Comparison of ENCODE assay signal across 16 cellular contexts in the genomic region with DNA sequence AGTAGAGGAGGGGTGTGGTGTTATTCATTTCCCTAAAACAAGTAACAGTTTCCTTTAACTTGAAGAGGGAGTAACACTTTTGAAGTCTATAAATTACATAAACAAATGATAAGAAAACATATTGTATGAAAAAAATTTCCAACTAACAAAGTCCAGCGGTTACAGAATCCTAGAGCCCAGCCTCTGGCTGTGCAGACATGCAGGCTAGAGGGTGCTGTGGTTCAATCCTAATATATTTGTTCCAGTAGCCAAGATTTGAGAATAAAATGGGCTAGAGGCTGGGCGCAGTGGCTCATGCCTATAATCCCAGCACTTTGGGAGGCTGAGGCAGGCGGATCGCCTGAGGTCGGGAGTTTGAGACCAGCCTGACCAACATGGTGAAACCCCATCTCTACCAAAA. TPM values are rescaled to one million over a fixed set of nuclear protein-coding genes. Genes with fewer than 3 reads are reported as not detected.
A peak's percentile ranks its signal among the peaks of the same experiment; 100 is the strongest.
DNase-seq lines count a peak whose midpoint lies in the region; ATAC-seq and TF ChIP-seq lines count a peak whose summit lies in the region.
"Had no signal": no experiment of that assay in that cellular context is flagged by ENCODE, and none has a peak within 500 bp of the region (broad histone marks: within the 10 kb centered on the region; RNA-seq: fewer than 3 reads in every experiment).

No MANE protein-coding gene starts in this region.

- TF ChIP-seq CTCF in cardiac muscle cell (IDR thresholded peaks at IDR 0.05; ENCODE audit: low read depth, low read length): peak; percentile 30
- no peak for TF ChIP-seq CTCF in cardiac fibroblast (IDR thresholded peaks at IDR 0.05; ENCODE audit: low read depth, low read length)
- TF ChIP-seq CTCF in testis (IDR thresholded peaks at IDR 0.05): no peak
- no peak for TF ChIP-seq CTCF in dorsolateral prefrontal cortex (IDR thresholded peaks at IDR 0.05 in 54 of 56, conservative IDR thresholded peaks at IDR 0.05 in 2 of 56; ENCODE audit: low read depth in 1 of 56, partially characterized antibody in 56 of 56)
- TF ChIP-seq CTCF in thyroid gland (IDR thresholded peaks at IDR 0.05): no peak

- WGBS in testis, 2 donors: 77 to 82% methylated on average over 5 of the region's 5 CpGs
- 88 to 89% methylated on average over 5 of the region's 5 CpGs for WGBS in thyroid gland, 2 donors

- H3K4me1 ChIP-seq in cardiac muscle cell (ENCODE audit: low read depth) (no peaks in the 10 kb centered on the region), testis (no peaks in the 10 kb centered on the region), thyroid gland (no peaks in the 10 kb centered on the region)
- H3K4me1 ChIP-seq: uterus had no signal

- DNase-seq in cardiac muscle cell (ENCODE audit: low read depth in 1 of 2, low spot score in 1 of 2) (peak in 1 of 2 donors; percentile 42), Right ventricle myocardium superior (no peak), cardiac fibroblast (ENCODE audit: low read depth in 2 of 2) (peak; percentile 11 to 53), left colon (no peak), testis (peak; percentile 22), dorsolateral prefrontal cortex (no peak), thyroid gland (no peak)
- DNase-seq: activated CD4-positive, alpha-beta T cell treated with anti-CD3 and anti-CD28 coated beads for 4 hours; NCI-H1436; NCI-H524; stimulated activated CD8-positive, alpha-beta memory T cell treated with anti-CD3 and anti-CD28 coated beads, Interleukin-4, amount 100 ng/mL, for 48 hours; uterus had no signal

- no peak overlapping the region for H3K4me3 ChIP-seq in cardiac muscle cell
- H3K4me3 ChIP-seq in cardiac fibroblast (replicated peaks in 1 of 2; ENCODE audit: low read depth in 2 of 2, low read length in 2 of 2): no peak overlapping the region
- no peak overlapping the region for H3K4me3 ChIP-seq in testis
- H3K4me3 ChIP-seq in dorsolateral prefrontal cortex: no peak overlapping the region
- H3K4me3 ChIP-seq in thyroid gland (replicated peaks in 1 of 3): no peak overlapping the region
- H3K4me3 ChIP-seq: BLaER1, coronary artery, uterus had no signal

- H3K36me3 ChIP-seq in cardiac muscle cell (no peaks in the 10 kb centered on the region), testis (ENCODE audit: low read depth, missing control alignments) (no peaks in the 10 kb centered on the region), thyroid gland (no peaks in the 10 kb centered on the region)
- H3K36me3 ChIP-seq: BLaER1, uterus had no signal

- ATAC-seq in Right ventricle myocardium superior (ENCODE audit: poor library complexity) (no peak), left colon (peak; percentile 64), HG03039 (IDR thresholded peaks at IDR 0.05; ENCODE audit: unreplicated experiment) (no peak)

- H3K27me3 ChIP-seq in cardiac muscle cell (no peaks in the 10 kb centered on the region), testis (no peaks in the 10 kb centered on the region), dorsolateral prefrontal cortex (no peaks in the 10 kb centered on the region), thyroid gland (no peaks in the 10 kb centered on the region)
- H3K27me3 ChIP-seq: BLaER1, uterus had no signal

- TF ChIP-seq POLR2A in testis (IDR thresholded peaks at IDR 0.05): no peak
- TF ChIP-seq POLR2A in thyroid gland (IDR thresholded peaks at IDR 0.05): no peak

- intact Hi-C loops in Right ventricle myocardium superior (cut with DNase I) (no loop called here), left colon (cut with DNase I, micrococcal nuclease) (no loop called here), testis (cut with DNase I; ENCODE audit: low total_unique reads) (no loop called here), dorsolateral prefrontal cortex (cut with DNase I) (no loop called here), thyroid gland (cut with DNase I) (loop anchor here (10.0 kb wide), 1 partner anchor 137 kb away; no protein-coding TSS in a partner anchor)

- H3K27ac ChIP-seq in cardiac muscle cell: no peak overlapping the region
- no peak overlapping the region for H3K27ac ChIP-seq in testis
- H3K27ac ChIP-seq in dorsolateral prefrontal cortex: no peak overlapping the region
- H3K27ac ChIP-seq in thyroid gland: no peak overlapping the region
- H3K27ac ChIP-seq: BLaER1, coronary artery, RWPE1, uterus had no signal

- no peaks in the 10 kb centered on the region for H3K9me3 ChIP-seq in cardiac muscle cell (ENCODE audit: low read depth)
- no peaks in the 10 kb centered on the region for H3K9me3 ChIP-seq in testis
- H3K9me3 ChIP-seq in thyroid gland: no peaks in the 10 kb centered on the region
- H3K9me3 ChIP-seq: BLaER1, uterus had no signal

RNA-seq across cellular contexts. Expression of a gene that starts 56.9 kb away (rescaled TPM):
- total RNA-seq in cardiac muscle cell (14.0 and 23.4 TPM in 2 replicates), Right ventricle myocardium superior (15.0 TPM), left colon (10 to 100 TPM; 18.0 to 19.7 TPM), testis (10 to 100 TPM; 35.0 to 38.1 TPM), dorsolateral prefrontal cortex (10 to 100 TPM; 19.4 to 51.0 (median 38.0) TPM), thyroid gland (10 to 100 TPM; 23.0 to 75.2 (median 35.3) TPM)
- polyA plus RNA-seq in cardiac muscle cell (22.3 and 38.8 TPM in 2 replicates), testis (ENCODE audit: insufficient read depth, low read depth, low replicate concordance) (21.5 TPM)

Comparison
In these comparisons a context has a peak if more than half of its experiments do, and no peak if none do; other contexts are left out.
1. DNase-seq: peak in cardiac fibroblast (2 of 2) and testis (single experiment); none in Right ventricle myocardium superior (single experiment), left colon (0 of 2), dorsolateral prefrontal cortex (0 of 10) and thyroid gland (0 of 2).